In genomic region chrX:150984164-150984824, GRCh38 we compare ENCODE assay signal across 8 cellular contexts. TPM values are rescaled to one million over a fixed set of nuclear protein-coding genes. Genes with fewer than 3 reads are reported as not detected.
A peak's percentile ranks its signal among the peaks of the same experiment; 100 is the strongest.
DNase-seq lines count a peak whose midpoint lies in the region; ATAC-seq, FAIRE-seq and TF ChIP-seq lines count a peak whose summit lies in the region.

No MANE protein-coding gene starts in this region.

- TF ChIP-seq CTCF in A549 (IDR thresholded peaks at IDR 0.05) (no peak), tibial artery (IDR thresholded peaks at IDR 0.05) (no peak), D721Med (IDR thresholded peaks at IDR 0.05; ENCODE audit: insufficient read depth, missing control alignments) (no peak)

- WGBS in A549 (ENCODE audit: missing lambda C conversion rate), result no CpG with 5 or more reads among the region's 94 CpGs

- POLR2A ChIA-PET in A549 (lab: Yijun Ruan, JAX), result no interaction called here
- POLR2A ChIA-PET in activated naive CD8-positive, alpha-beta T cell treated with anti-CD3 and anti-CD28 coated beads, Interleukin-2, amount 10 ng/mL, durations not matched to agents 7 days and 5 days (lab: Charles Lee), result no interaction called here

- H3K27me3 Mint-ChIP-seq in activated naive CD8-positive, alpha-beta T cell treated with anti-CD3 and anti-CD28 coated beads, Interleukin-2, amount 10 ng/mL, durations not matched to agents 7 days and 5 days, result peaks cover 3% of the 10 kb centered on the region

- TF ChIP-seq POLR2A in A549 (IDR thresholded peaks at IDR 0.05; ENCODE audit: low read length) (no peak), GM18505 (IDR thresholded peaks at IDR 0.05; ENCODE audit: borderline replicate concordance, extremely low read depth, insufficient read depth, insufficient read length) (no peak)

- peak overlapping the region; percentile 96 for H3K27ac ChIP-seq in A549
- no peak overlapping the region for H3K27ac ChIP-seq in tibial artery

- H3K9me3 Mint-ChIP-seq in activated naive CD8-positive, alpha-beta T cell treated with anti-CD3 and anti-CD28 coated beads, Interleukin-2, amount 10 ng/mL, durations not matched to agents 7 days and 5 days, result no peaks in the 10 kb centered on the region

- H3K4me1 ChIP-seq in A549 (0 out of 3 replicates have a peak, but pooled peaks cover 12% of the 10 kb centered on the region), tibial artery (peaks cover 0 to 5% (median 0%) of the 10 kb centered on the region in 4 donors)

- H3K4me3 Mint-ChIP-seq in activated naive CD8-positive, alpha-beta T cell treated with anti-CD3 and anti-CD28 coated beads, Interleukin-2, amount 10 ng/mL, durations not matched to agents 7 days and 5 days, result peak overlapping the region; percentile 83

- H3K4me2 ChIP-seq in A549, result peak overlapping the region; percentile 82

- H3K27ac Mint-ChIP-seq in activated naive CD8-positive, alpha-beta T cell treated with anti-CD3 and anti-CD28 coated beads, Interleukin-2, amount 10 ng/mL, durations not matched to agents 7 days and 5 days, result peak overlapping the region; percentile 72

- H3K4me1 Mint-ChIP-seq in activated naive CD8-positive, alpha-beta T cell treated with anti-CD3 and anti-CD28 coated beads, Interleukin-2, amount 10 ng/mL, durations not matched to agents 7 days and 5 days, result peaks cover 14% of the 10 kb centered on the region

- no peaks in the 10 kb centered on the region for H3K36me3 ChIP-seq in tibial artery

- FAIRE-seq in A549 (lab: Jason Lieb, UNC) (no peak), D721Med (lab: Jason Lieb, UNC) (no peak)

- no peak for DNase-seq in A549 (ENCODE audit: low read depth in 1 of 2, low spot score in 1 of 2)
- DNase-seq in activated naive CD8-positive, alpha-beta T cell treated with anti-CD3 and anti-CD28 coated beads, Interleukin-2, amount 10 ng/mL, durations not matched to agents 7 days and 5 days, result peak; percentile 45
- DNase-seq in left kidney (ENCODE audit: low read depth, low spot score), result peak; percentile 32
- DNase-seq in tibial artery, result no peak
- DNase-seq in stimulated activated CD8-positive, alpha-beta memory T cell treated with anti-CD3 and anti-CD28 coated beads, Interleukin-4, amount 100 ng/mL, for 48 hours, result no peak
- no peak for DNase-seq in D721Med (ENCODE audit: insufficient read length, low spot score)

- TF ChIP-seq EP300 in A549 (IDR thresholded peaks at IDR 0.05), result no peak

- ATAC-seq in A549 (0 out of 6 replicates have a peak, but pooled peaks of 1 of the 2 experiments have one; percentile 25), GM18505 (IDR thresholded peaks at IDR 0.05; ENCODE audit: unreplicated experiment) (peak; percentile 14), HG03354 (IDR thresholded peaks at IDR 0.05; ENCODE audit: poor library complexity, severe bottlenecking, unreplicated experiment) (peak; percentile 14)
- ATAC-seq in activated naive CD8-positive, alpha-beta T cell treated with anti-CD3 and anti-CD28 coated beads, Interleukin-2, amount 10 ng/mL, durations not matched to agents 7 days and 5 days (ENCODE audit: low read depth), result no peak

- intact Hi-C loops in tibial artery (cut with DNase I; ENCODE audit: low total_unique reads), result no loop called here

- no peaks in the 10 kb centered on the region for H3K27me3 ChIP-seq in tibial artery

- CTCF ChIA-PET in A549 (lab: Yijun Ruan, JAX), result interaction anchor here (1.3 kb wide), 1 partner anchor 212 kb away, joined by 5 read pairs; no protein-coding TSS in a partner anchor

- H3K9me3 ChIP-seq in A549 (no peaks in the 10 kb centered on the region), tibial artery (no peaks in the 10 kb centered on the region)

- peaks cover 8% of the 10 kb centered on the region for H3K36me3 Mint-ChIP-seq in activated naive CD8-positive, alpha-beta T cell treated with anti-CD3 and anti-CD28 coated beads, Interleukin-2, amount 10 ng/mL, durations not matched to agents 7 days and 5 days

- no peak for TF ChIP-seq RAD21 in A549 (conservative IDR thresholded peaks at IDR 0.05 in 1 of 2, IDR thresholded peaks at IDR 0.05 in 1 of 2)

- H3K4me3 ChIP-seq in A549 (peak overlapping the region; percentile 99), tibial artery (peak overlapping the region; percentile 52 to 53)

TF ChIP-seq in A549, 52 proteins besides CTCF, POLR2A, EP300 and RAD21:
- TF ChIP-seq MYC (IDR thresholded peaks at IDR 0.05; ENCODE audit: borderline replicate concordance, low read length) (no peak), HOXB5 (CRISPR knock-in tag; IDR thresholded peaks at IDR 0.05) (no peak)

RNA-seq across cellular contexts. Expression of gene HMGB3, which starts 1.2 kb away (rescaled TPM):
- polyA plus RNA-seq in A549 (2011; rRNA removed) (110 and 142 TPM in 2 replicates), A549 (2017; fragmentation: RNase III; extraction: RNeasy Plus Mini Kit Qiagen cat#74134 plus additional on column Dnase treatment) (94.6 to 121 TPM (median 104 TPM) in 3 replicates)
- 27.0 and 27.1 TPM in 2 replicates for polyA plus RNA-seq in A549 (2012; cell fraction: cytosol; rRNA removed)
- polyA plus RNA-seq in A549 (2012; cell fraction: nucleus; rRNA removed), result 6.8 and 14.5 TPM in 2 replicates
- 34.7 and 37.6 TPM in 2 replicates for polyA minus RNA-seq in A549 (2011; rRNA and poly(A)+ RNA removed)
- total RNA-seq in activated naive CD8-positive, alpha-beta T cell treated with anti-CD3 and anti-CD28 coated beads, Interleukin-2, amount 10 ng/mL, durations not matched to agents 7 days and 5 days, result 10 to 100 TPM; 32.6 to 33.8 TPM

Comparison
In these comparisons a context has a peak if more than half of its experiments do, and no peak if none do; other contexts are left out.
1. DNase-seq: peak in activated naive CD8-positive, alpha-beta T cell treated with anti-CD3 and anti-CD28 coated beads, Interleukin-2, amount 10 ng/mL, durations not matched to agents 7 days and 5 days (single experiment) and left kidney (single experiment); none in A549 (0 of 2), tibial artery (0 of 2), stimulated activated CD8-positive, alpha-beta memory T cell treated with anti-CD3 and anti-CD28 coated beads, Interleukin-4, amount 100 ng/mL, for 48 hours (single experiment) and D721Med (single experiment).
2. H3K27ac ChIP-seq: peak in A549 (2 of 2); none in tibial artery (0 of 2).